Comparison of ENCODE assay signal across 8 cellular contexts in the genomic region with DNA sequence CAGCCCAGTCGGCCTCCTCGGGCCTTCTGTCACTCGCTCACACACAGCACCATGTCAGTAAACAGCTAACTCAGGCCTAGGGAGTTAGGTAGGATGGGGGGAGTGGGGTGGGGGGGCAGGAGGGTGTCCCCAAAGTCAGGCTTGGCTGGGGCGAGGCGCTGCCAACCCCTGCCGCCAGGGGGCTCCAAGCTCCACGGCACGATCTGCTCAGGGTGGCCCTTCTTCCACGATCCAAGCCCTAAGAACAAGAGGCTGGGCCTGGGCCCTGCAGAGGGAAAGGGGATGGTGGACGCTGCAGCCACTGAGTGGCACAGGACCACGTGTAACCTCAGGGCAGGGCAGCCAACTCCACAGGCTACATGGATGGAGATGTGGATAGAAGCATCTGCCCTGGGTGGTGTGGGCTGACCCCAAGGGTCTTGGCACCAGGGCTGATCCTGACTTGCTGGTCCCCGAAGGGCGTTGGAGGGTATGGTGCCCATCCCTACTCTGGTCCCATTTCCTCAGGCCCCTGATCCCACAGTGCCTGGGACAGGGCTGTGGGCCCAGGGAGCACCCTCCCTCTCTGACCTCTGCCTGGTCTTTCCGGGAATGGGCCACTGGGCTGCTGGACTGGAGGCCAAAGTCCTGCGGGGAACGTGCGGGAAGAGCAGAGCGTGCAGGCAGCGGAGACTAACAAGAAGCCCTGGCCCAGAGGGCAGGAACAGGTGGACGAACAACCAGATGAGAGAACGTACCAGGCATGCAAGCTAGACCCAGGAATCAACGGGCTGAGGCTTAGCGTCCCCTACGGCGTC. TPM values are rescaled to one million over a fixed set of nuclear protein-coding genes. Genes with fewer than 3 reads are reported as not detected.
DNase-seq lines count a peak whose midpoint lies in the region; ATAC-seq lines count a peak whose summit lies in the region.

No MANE protein-coding gene starts in this region.

- H3K9me3 Mint-ChIP-seq in naive thymus-derived CD4-positive, alpha-beta T cell = no peaks in the 10 kb centered on the region
- H3K9me3 Mint-ChIP-seq in stimulated activated memory B cell treated with anti-CD40 and anti-IgM and Interleukin-4, amounts not matched to agents 10 μg/mL and 1 μg/mL and 100 μg/mL, for 72 hours = no peaks in the 10 kb centered on the region

- no peaks in the 10 kb centered on the region for H3K27me3 ChIP-seq in naive thymus-derived CD4-positive, alpha-beta T cell (ENCODE audit: control insufficient read depth in 2 of 2, insufficient read depth in 2 of 2, low read length in 2 of 2)

- H3K36me3 ChIP-seq in naive thymus-derived CD4-positive, alpha-beta T cell (ENCODE audit: control insufficient read depth in 2 of 3, insufficient read depth in 3 of 3, low read length in 3 of 3) = peaks cover 0 to 30% (median 0%) of the 10 kb centered on the region in 3 experiments

- peak overlapping the region in 2 of 9 donors; percentile 41 for H3K27ac Mint-ChIP-seq in naive thymus-derived CD4-positive, alpha-beta T cell
- H3K27ac Mint-ChIP-seq in stimulated activated memory B cell treated with anti-CD40 and anti-IgM and Interleukin-4, amounts not matched to agents 10 μg/mL and 1 μg/mL and 100 μg/mL, for 72 hours = no peak overlapping the region

- intact Hi-C loops in naive thymus-derived CD4-positive, alpha-beta T cell (cut with micrococcal nuclease) = loop anchor here (1.0 to 5.0 kb wide), 5 partner anchors 43 to 187 kb away; a partner anchor contains a TSS

- H3K4me1 ChIP-seq in naive thymus-derived CD4-positive, alpha-beta T cell (ENCODE audit: control insufficient read depth in 2 of 2, insufficient read depth in 2 of 2, low read length in 2 of 2) = peaks cover 7 to 11% of the 10 kb centered on the region in 2 donors

- H3K4me3 ChIP-seq in naive thymus-derived CD4-positive, alpha-beta T cell (ENCODE audit: low read length) = no peak overlapping the region

- H3K36me3 Mint-ChIP-seq in naive thymus-derived CD4-positive, alpha-beta T cell = peaks cover 0 to 11% (median 0%) of the 10 kb centered on the region in 5 donors
- peaks cover 16% of the 10 kb centered on the region for H3K36me3 Mint-ChIP-seq in stimulated activated memory B cell treated with anti-CD40 and anti-IgM and Interleukin-4, amounts not matched to agents 10 μg/mL and 1 μg/mL and 100 μg/mL, for 72 hours

- peak overlapping the region in 1 of 10 donors; percentile 52 for H3K4me3 Mint-ChIP-seq in naive thymus-derived CD4-positive, alpha-beta T cell
- H3K4me3 Mint-ChIP-seq in stimulated activated memory B cell treated with anti-CD40 and anti-IgM and Interleukin-4, amounts not matched to agents 10 μg/mL and 1 μg/mL and 100 μg/mL, for 72 hours = peak overlapping the region; percentile 5

- no peak overlapping the region for H3K27ac ChIP-seq in naive thymus-derived CD4-positive, alpha-beta T cell (ENCODE audit: low read depth, low read length)

- H3K9me3 ChIP-seq in naive thymus-derived CD4-positive, alpha-beta T cell (ENCODE audit: control insufficient read depth in 2 of 3, low read length in 3 of 3) = no peaks in the 10 kb centered on the region

- peaks cover 12 to 35% (median 13%) of the 10 kb centered on the region in 7 donors for H3K4me1 Mint-ChIP-seq in naive thymus-derived CD4-positive, alpha-beta T cell
- peaks cover 22% of the 10 kb centered on the region for H3K4me1 Mint-ChIP-seq in stimulated activated memory B cell treated with anti-CD40 and anti-IgM and Interleukin-4, amounts not matched to agents 10 μg/mL and 1 μg/mL and 100 μg/mL, for 72 hours

- POLR2A ChIA-PET in naive thymus-derived CD4-positive, alpha-beta T cell (lab: Charles Lee) = no interaction called here

- DNase-seq in NCI-H82 (lab: John Stamatoyannopoulos, UW) = peak; percentile 67
- no peak for DNase-seq in NCI-H82 treated with DMSO at 0.1 percent for 48 hours (lab: John Stamatoyannopoulos, UW; ENCODE audit: unreplicated experiment)
- DNase-seq in NCI-H526 treated with DMSO at 0.1 percent for 48 hours (lab: John Stamatoyannopoulos, UW) = peak; percentile 11
- DNase-seq in activated CD8-positive, alpha-beta memory T cell treated with anti-CD3 and anti-CD28 coated beads, Interleukin-2, amount 50 U/mL, for 24 hours (ENCODE audit: extremely low read depth) = peak; percentile 57
- peak; percentile 89 for DNase-seq in epidermal melanocyte (ENCODE audit: insufficient read length, low spot score)
- DNase-seq in naive thymus-derived CD4-positive, alpha-beta T cell = peak; percentile 59 to 83 (median 73)

- CTCF ChIA-PET in naive thymus-derived CD4-positive, alpha-beta T cell (lab: Charles Lee) = interaction anchor here (1.1 to 1.6 kb wide), 5 partner anchors 43 to 159 kb away, joined by 3 to 5 read pairs (median 4); no protein-coding TSS in a partner anchor

- ATAC-seq in naive thymus-derived CD4-positive, alpha-beta T cell = peak; percentile 81
- peak; percentile 73 for ATAC-seq in stimulated activated memory B cell treated with anti-CD40 and anti-IgM and Interleukin-4, amounts not matched to agents 10 μg/mL and 1 μg/mL and 100 μg/mL, for 72 hours
- ATAC-seq in GM21576 (IDR thresholded peaks at IDR 0.05; ENCODE audit: unreplicated experiment) = no peak

- H3K27me3 Mint-ChIP-seq in naive thymus-derived CD4-positive, alpha-beta T cell = no peaks in the 10 kb centered on the region
- peaks cover 21% of the 10 kb centered on the region for H3K27me3 Mint-ChIP-seq in stimulated activated memory B cell treated with anti-CD40 and anti-IgM and Interleukin-4, amounts not matched to agents 10 μg/mL and 1 μg/mL and 100 μg/mL, for 72 hours

RNA-seq across cellular contexts. Expression of a gene that starts 29.1 kb away (rescaled TPM):
- 10 to 100 TPM; 24.7 to 39.0 (median 36.7) TPM for total RNA-seq in naive thymus-derived CD4-positive, alpha-beta T cell
- polyA plus RNA-seq in naive thymus-derived CD4-positive, alpha-beta T cell = 10 to 100 TPM; 14.0 to 15.2 TPM

RNA-seq across cellular contexts. Expression of a gene that starts 29.1 kb away (rescaled TPM):
- total RNA-seq in naive thymus-derived CD4-positive, alpha-beta T cell = 10 to 100 TPM; 30.0 to 80.7 (median 36.7) TPM
- polyA plus RNA-seq in naive thymus-derived CD4-positive, alpha-beta T cell = 100 to 1,000 TPM in 1 of 2 donors, 10 to 100 TPM in 1; 85.0 to 105 TPM

RNA-seq across cellular contexts. Expression of a gene that starts 45.9 kb away (rescaled TPM):
- 1 to 10 TPM; 2.8 to 9.2 (median 5.8) TPM for total RNA-seq in naive thymus-derived CD4-positive, alpha-beta T cell
- 1 to 10 TPM in 1 of 2 donors, under 1 TPM in 1; 0.74 to 1.7 TPM for polyA plus RNA-seq in naive thymus-derived CD4-positive, alpha-beta T cell

RNA-seq across cellular contexts. Expression of a gene that starts 50.2 kb away (rescaled TPM):
- total RNA-seq in naive thymus-derived CD4-positive, alpha-beta T cell = 10 to 100 TPM; 21.3 to 43.1 (median 38.6) TPM
- polyA plus RNA-seq in naive thymus-derived CD4-positive, alpha-beta T cell = 10 to 100 TPM; 20.0 to 41.3 TPM
